Comparison of ENCODE assay signal across 20 cellular contexts in genomic region chr1:153687346-153687745, GRCh38. TPM values are rescaled to one million over a fixed set of nuclear protein-coding genes. Genes with fewer than 3 reads are reported as not detected.
"Had no signal": no experiment of that assay in that cellular context is flagged by ENCODE, and none has a peak within 500 bp of the region (broad histone marks: within the 10 kb centered on the region; RNA-seq: fewer than 3 reads in every experiment).

No MANE protein-coding gene starts in this region.

- H3K4me1 ChIP-seq: neural progenitor cell, psoas muscle, spleen had no signal

- H3K36me3 ChIP-seq: neural progenitor cell, spleen had no signal

- H3K9ac ChIP-seq: neural progenitor cell had no signal

- H3K27ac ChIP-seq: coronary artery, esophagus squamous epithelium, neural progenitor cell, psoas muscle, skin epidermis, spleen, tibial artery had no signal

- H3K36me3 Mint-ChIP-seq: memory B cell, neural progenitor cell, type B pancreatic cell had no signal

- H3K9me3 Mint-ChIP-seq: effector memory CD8-positive, alpha-beta T cell; memory B cell; nephron; neural progenitor cell; stimulated activated memory B cell treated with anti-CD40 and anti-IgM and Interleukin-4, amounts not matched to agents 10 μg/mL and 1 μg/mL and 100 μg/mL, for 72 hours; stimulated activated naive CD8-positive, alpha-beta T cell treated with anti-CD3 and anti-CD28 coated beads, Interleukin-15, Interleukin-2, amounts not matched to agents 100 ng/mL and 50 ng/mL, for 24 hours; type B pancreatic cell had no signal

- H3K4me3 Mint-ChIP-seq: effector memory CD8-positive, alpha-beta T cell; memory B cell; nephron; neural progenitor cell; stimulated activated memory B cell treated with anti-CD40 and anti-IgM and Interleukin-4, amounts not matched to agents 10 μg/mL and 1 μg/mL and 100 μg/mL, for 72 hours; stimulated activated naive CD8-positive, alpha-beta T cell treated with anti-CD3 and anti-CD28 coated beads, Interleukin-15, Interleukin-2, amounts not matched to agents 100 ng/mL and 50 ng/mL, for 24 hours; type B pancreatic cell had no signal

- DNase-seq: effector memory CD8-positive, alpha-beta T cell; erythroblast; esophagus squamous epithelium; foreskin melanocyte; left ventricle myocardium superior; psoas muscle; right cardiac atrium; spleen; stimulated activated CD4-positive, alpha-beta T cell treated with anti-CD3 and anti-CD28 coated beads, Interleukin-4, amount 100 ng/mL, for 4 hours; tibial artery had no signal

- ATAC-seq: effector memory CD8-positive, alpha-beta T cell; left ventricle myocardium superior; psoas muscle; right cardiac atrium; stimulated activated memory B cell treated with anti-CD40 and anti-IgM and Interleukin-4, amounts not matched to agents 10 μg/mL and 1 μg/mL and 100 μg/mL, for 72 hours had no signal

- H3K4me3 ChIP-seq: coronary artery, esophagus squamous epithelium, lung, neural progenitor cell, psoas muscle, skin epidermis, spleen, tibial artery had no signal

- H3K4me1 Mint-ChIP-seq: nephron had no signal

- H3K4me2 ChIP-seq: neural progenitor cell had no signal

- H3K9me3 ChIP-seq: esophagus squamous epithelium, psoas muscle, spleen, tibial artery had no signal

- H3K27ac Mint-ChIP-seq: effector memory CD8-positive, alpha-beta T cell; memory B cell; nephron; neural progenitor cell; stimulated activated memory B cell treated with anti-CD40 and anti-IgM and Interleukin-4, amounts not matched to agents 10 μg/mL and 1 μg/mL and 100 μg/mL, for 72 hours; stimulated activated naive CD8-positive, alpha-beta T cell treated with anti-CD3 and anti-CD28 coated beads, Interleukin-15, Interleukin-2, amounts not matched to agents 100 ng/mL and 50 ng/mL, for 24 hours; type B pancreatic cell had no signal

- H3K27me3 ChIP-seq: esophagus squamous epithelium, neural progenitor cell, spleen, tibial artery had no signal

RNA-seq across cellular contexts. Expression of gene NPR1, which starts 8.9 kb away (rescaled TPM):
- total RNA-seq: mononuclear cell had no signal
